Comparison of ENCODE assay signal across 2 cellular contexts in the genomic region with DNA sequence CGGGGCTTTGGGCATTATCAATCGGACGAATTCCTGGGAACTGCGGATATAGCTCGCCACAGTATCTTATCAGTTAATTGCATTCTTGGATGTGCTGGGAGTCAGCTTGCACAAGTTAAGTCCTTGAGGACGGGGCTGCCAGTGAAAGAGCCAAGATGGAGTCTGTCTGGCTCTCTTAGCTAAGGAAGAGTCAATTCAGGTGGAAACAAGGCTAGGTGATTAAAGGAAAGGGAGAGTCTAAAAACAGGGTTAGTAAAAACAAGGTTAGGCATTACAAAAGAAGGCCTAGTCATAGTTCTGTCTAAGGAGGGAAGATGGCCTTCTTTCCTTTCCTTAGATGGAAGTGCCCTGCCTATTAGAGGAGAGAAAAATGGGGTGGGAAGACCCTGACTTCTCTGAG. TPM values are rescaled to one million over a fixed set of nuclear protein-coding genes. Genes with fewer than 3 reads are reported as not detected.
"Had no signal": no experiment of that assay in that cellular context is flagged by ENCODE, and none has a peak within 500 bp of the region (broad histone marks: within the 10 kb centered on the region; RNA-seq: fewer than 3 reads in every experiment).

No MANE protein-coding gene starts in this region.

RNA-seq across cellular contexts. Expression of gene C6orf52, which starts 56.2 kb away (rescaled TPM):
- total RNA-seq: Peyer's patch, SJCRH30 had no signal
